24 cellular contexts compared by ENCODE assay signal in genomic region chr7:127534636-127535035, GRCh38. TPM values are rescaled to one million over a fixed set of nuclear protein-coding genes. Genes with fewer than 3 reads are reported as not detected.
"Had no signal": no experiment of that assay in that cellular context is flagged by ENCODE, and none has a peak within 500 bp of the region (broad histone marks: within the 10 kb centered on the region; RNA-seq: fewer than 3 reads in every experiment).

No MANE protein-coding gene starts in this region.

- H3K27me3 ChIP-seq: right atrium auricular region, uterus had no signal

- H3K27ac ChIP-seq: dorsolateral prefrontal cortex, foreskin keratinocyte, gastroesophageal sphincter, heart left ventricle, hepatocyte, left lung, prostate gland, right atrium auricular region, suprapubic skin, transverse colon, upper lobe of right lung, uterus had no signal

- H3K4me3 ChIP-seq: dorsolateral prefrontal cortex, gastroesophageal sphincter, heart left ventricle, hepatocyte, left lung, mucosa of descending colon, prostate gland, right atrium auricular region, smooth muscle cell, suprapubic skin, transverse colon, upper lobe of right lung, uterus had no signal

- H3K4me1 ChIP-seq: foreskin keratinocyte, left lung, prostate gland, transverse colon, upper lobe of right lung, uterus had no signal

- DNase-seq: dorsolateral prefrontal cortex; effector CD4-positive, alpha-beta T cell; foreskin keratinocyte; heart left ventricle; left cardiac atrium; left lung; mesenchymal stem cell; mucosa of descending colon; naive B cell; stimulated activated CD4-positive, alpha-beta T cell treated with anti-CD3 and anti-CD28 coated beads, Interleukin-12 subunit alpha, Interleukin-12 subunit beta, amount 100 ng/mL, for 4 hours; stimulated activated CD4-positive, alpha-beta T cell treated with anti-CD3 and anti-CD28 coated beads, Interleukin-1b, Interleukin-23, amount 100 ng/mL, for 48 hours; stimulated activated CD4-positive, alpha-beta T cell treated with anti-CD3 and anti-CD28 coated beads, Interleukin-4, amount 100 ng/mL, for 1 hour; stimulated activated CD8-positive, alpha-beta memory T cell treated with anti-CD3 and anti-CD28 coated beads, Interleukin-4, amount 100 ng/mL, for 48 hours; stimulated activated naive CD4-positive, alpha-beta T cell; stimulated activated naive CD8-positive, alpha-beta T cell treated with anti-CD3 and anti-CD28 coated beads, Interleukin-15, amount 100 ng/mL, for 72 hours; transverse colon; upper lobe of right lung; uterus had no signal

- H3K9me3 ChIP-seq: mucosa of descending colon, prostate gland, suprapubic skin, transverse colon, uterus had no signal

- H3K36me3 ChIP-seq: gastroesophageal sphincter, heart left ventricle, left lung, prostate gland, right atrium auricular region, suprapubic skin, transverse colon, upper lobe of right lung, uterus had no signal

RNA-seq across cellular contexts. Expression of gene FSCN3, which starts 58.9 kb away (rescaled TPM):
- polyA plus RNA-seq: hepatocyte, smooth muscle cell had no signal
